9 cellular contexts compared by ENCODE assay signal in the genomic region with DNA sequence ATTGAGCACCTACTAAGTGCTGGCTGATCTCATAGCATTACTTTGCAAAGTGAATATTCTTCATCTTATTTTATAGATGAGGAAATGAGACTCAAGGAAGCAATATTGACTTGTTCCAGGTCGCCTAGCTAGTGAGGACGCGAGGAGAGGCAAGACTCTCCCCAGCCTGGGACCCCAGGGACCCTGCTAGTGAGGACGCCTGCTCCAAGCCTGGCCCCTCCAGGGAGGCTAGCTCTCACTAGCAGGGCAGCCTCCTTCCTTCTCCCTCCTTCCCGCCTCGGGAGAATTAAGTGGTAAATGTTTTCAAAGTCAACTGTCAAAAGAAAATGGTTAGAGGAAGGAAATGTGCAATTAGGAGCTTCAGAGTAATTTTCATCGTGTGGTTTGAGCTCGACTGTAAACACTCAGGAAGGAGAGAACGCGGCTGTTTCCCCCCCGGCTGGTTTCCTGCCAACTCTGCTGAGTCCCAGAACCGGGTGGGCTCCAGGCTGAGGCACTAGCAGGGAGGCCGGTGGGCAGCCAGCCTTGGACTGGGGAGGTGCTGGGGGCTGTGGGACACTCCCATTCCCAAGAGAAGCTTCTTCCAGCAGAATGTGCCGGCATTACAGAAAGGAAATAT. TPM values are rescaled to one million over a fixed set of nuclear protein-coding genes. Genes with fewer than 3 reads are reported as not detected.
DNase-seq lines count a peak whose midpoint lies in the region; ATAC-seq, FAIRE-seq and TF ChIP-seq lines count a peak whose summit lies in the region.
"Had no signal": no experiment of that assay in that cellular context is flagged by ENCODE, and none has a peak within 500 bp of the region (broad histone marks: within the 10 kb centered on the region; RNA-seq: fewer than 3 reads in every experiment).

No MANE protein-coding gene starts in this region.

- H3K27ac ChIP-seq in K562 (ENCODE audit: extremely low read depth, low read depth, low read length) (no peak overlapping the region), smooth muscle cell (ENCODE audit: low read depth) (no peak overlapping the region)

- TF ChIP-seq CTCF in K562 (IDR thresholded peaks at IDR 0.05 in 2 of 3, conservative IDR thresholded peaks at IDR 0.05 in 1 of 3; ENCODE audit: insufficient read depth in 2 of 3, low read depth in 1 of 3, low read length in 3 of 3) (no peak), smooth muscle cell (IDR thresholded peaks at IDR 0.05; ENCODE audit: borderline replicate concordance, insufficient read depth, poor library complexity, severe bottlenecking) (no peak)

- no peaks in the 10 kb centered on the region for H3K36me3 Mint-ChIP-seq in activated CD4-positive, alpha-beta T cell treated with anti-CD3 and anti-CD28 coated beads, Interleukin-2, amount 10 ng/mL, durations not matched to agents 7 days and 5 days (ENCODE audit: low read depth)

- H3K27me3 Mint-ChIP-seq in activated CD4-positive, alpha-beta T cell treated with anti-CD3 and anti-CD28 coated beads, Interleukin-2, amount 10 ng/mL, durations not matched to agents 7 days and 5 days: no peaks in the 10 kb centered on the region

- BruUV-seq in K562 (replicated peaks; lab: Mats Ljungman, UMichigan): no TSS peak

- H3K4me3 ChIP-seq in K562 (no peak overlapping the region), smooth muscle cell (no peak overlapping the region)

- H3K4me1 Mint-ChIP-seq in activated CD4-positive, alpha-beta T cell treated with anti-CD3 and anti-CD28 coated beads, Interleukin-2, amount 10 ng/mL, durations not matched to agents 7 days and 5 days: peaks cover 22% of the 10 kb centered on the region

- H3K4me1 ChIP-seq in K562 (replicated peaks in 1 of 2; ENCODE audit: control insufficient read depth in 2 of 2, insufficient read depth in 2 of 2, low read length in 2 of 2) (peaks cover 0 to 3% of the 10 kb centered on the region in 2 experiments; a peak in 1 of 5 replicates), smooth muscle cell (ENCODE audit: low read depth) (no peaks in the 10 kb centered on the region)

- H3K4me2 ChIP-seq in K562 (ENCODE audit: insufficient read depth, low read length) (no peak overlapping the region), smooth muscle cell (peak overlapping the region; percentile 28)

- no peaks in the 10 kb centered on the region for H3F3A ChIP-seq in smooth muscle cell (ENCODE audit: low read depth)

- H3K9me3 ChIP-seq in K562 (replicated peaks; ENCODE audit: control insufficient read depth, insufficient read depth, low read depth, low read length): no peaks in the 10 kb centered on the region
- H3K9me3 ChIP-seq in smooth muscle cell (replicated peaks; ENCODE audit: low read depth): no peaks in the 10 kb centered on the region

- in situ Hi-C loops in K562 (cut with MboI): no loop called here

- no peak overlapping the region for H3K4me3 Mint-ChIP-seq in activated CD4-positive, alpha-beta T cell treated with anti-CD3 and anti-CD28 coated beads, Interleukin-2, amount 10 ng/mL, durations not matched to agents 7 days and 5 days

- H3K27ac Mint-ChIP-seq in activated CD4-positive, alpha-beta T cell treated with anti-CD3 and anti-CD28 coated beads, Interleukin-2, amount 10 ng/mL, durations not matched to agents 7 days and 5 days: peak overlapping the region; percentile 83

- H3K9me1 ChIP-seq in K562 (ENCODE audit: control insufficient read depth, insufficient read depth, low read length): peaks cover 4% of the 10 kb centered on the region

- H2AFZ ChIP-seq in K562 (ENCODE audit: low read depth, low read length): no peak overlapping the region
- no peak overlapping the region for H2AFZ ChIP-seq in smooth muscle cell (ENCODE audit: low read depth)

- no peaks in the 10 kb centered on the region; the same call in 1 of the 3 replicates for H3K79me2 ChIP-seq in K562 (ENCODE audit: control insufficient read depth, insufficient read depth, low read length)
- no peaks in the 10 kb centered on the region for H3K79me2 ChIP-seq in smooth muscle cell (ENCODE audit: low read depth)

- no peaks in the 10 kb centered on the region for H3K27me3 ChIP-seq in K562 (ENCODE audit: control insufficient read depth in 2 of 2, insufficient read depth in 2 of 2, low read length in 2 of 2)
- no peaks in the 10 kb centered on the region for H3K27me3 ChIP-seq in smooth muscle cell (ENCODE audit: low read depth)

- H4K20me1 ChIP-seq in K562 (replicated peaks; ENCODE audit: control insufficient read depth, insufficient read depth, low read length) (peaks cover 15% of the 10 kb centered on the region), smooth muscle cell (ENCODE audit: low read depth) (no peaks in the 10 kb centered on the region)

- ATAC-seq in K562: no peak
- no peak for ATAC-seq in GM18511 (IDR thresholded peaks at IDR 0.05; ENCODE audit: unreplicated experiment)

- TF ChIP-seq POLR2A in K562 (conservative IDR thresholded peaks at IDR 0.05): no peak

- CTCF ChIA-PET in activated CD4-positive, alpha-beta T cell treated with anti-CD3 and anti-CD28 coated beads, Interleukin-2, amount 10 ng/mL, durations not matched to agents 7 days and 5 days (lab: Charles Lee): interaction anchor here (1.0 kb wide), 1 partner anchor 12 kb away, joined by 5 read pairs; no protein-coding TSS in a partner anchor
- CTCF ChIA-PET in K562 (lab: Yijun Ruan, JAX; ENCODE audit: low intra/inter-chr PET ratio): no interaction called here

- FAIRE-seq in K562 (lab: Jason Lieb, UNC): no peak
- FAIRE-seq: H54 had no signal

- intact Hi-C loops in K562 (cut with micrococcal nuclease): no loop called here

- H3K36me3 ChIP-seq in K562 (ENCODE audit: control insufficient read depth, insufficient read depth, low read length) (no peaks in the 10 kb centered on the region; the same call in 2 of the 3 replicates), smooth muscle cell (ENCODE audit: low read depth) (no peaks in the 10 kb centered on the region)

- no peak for TF ChIP-seq RAD21 in K562 (CRISPR knock-in tag; conservative IDR thresholded peaks at IDR 0.05 in 1 of 2, IDR thresholded peaks at IDR 0.05 in 1 of 2)

- no peaks in the 10 kb centered on the region for H3K9me3 Mint-ChIP-seq in activated CD4-positive, alpha-beta T cell treated with anti-CD3 and anti-CD28 coated beads, Interleukin-2, amount 10 ng/mL, durations not matched to agents 7 days and 5 days

- TF ChIP-seq EP300 in K562 (IDR thresholded peaks at IDR 0.05; ENCODE audit: low read length): no peak

- WGBS in K562 (ENCODE audit: insufficient coverage, low coverage, missing lambda C conversion rate): 53% methylated on average over 10 of the region's 14 CpGs
- whole genome bisulfite sequencing in smooth muscle cell (ENCODE audit: low lambda C conversion rate): 43% methylated on average over 14 of the region's 14 CpGs

- peak; percentile 43 for DNase-seq in activated CD4-positive, alpha-beta T cell treated with anti-CD3 and anti-CD28 coated beads, Interleukin-2, amount 10 ng/mL, durations not matched to agents 7 days and 5 days
- no peak for DNase-seq in activated CD4-positive, alpha-beta T cell treated with anti-CD3 and anti-CD28 coated beads, Interleukin-2, amount 50 U/mL, for 48 hours
- DNase-seq in RPMI7951 (ENCODE audit: low read depth): peak; percentile 72
- DNase-seq in K562 (ENCODE audit: extremely low read depth in 1 of 4, low spot score in 3 of 4): no peak
- no peak for DNase-seq in smooth muscle cell (lab: John Stamatoyannopoulos, UW; ENCODE audit: unreplicated experiment)
- DNase-seq in GM03348 (ENCODE audit: low spot score): no peak
- DNase-seq in stimulated activated CD4-positive, alpha-beta T cell treated with anti-CD3 and anti-CD28 coated beads, Interleukin-4, amount 100 ng/mL, for 1 hour: no peak

- 0 out of 4 replicates have a peak overlapping the region, but pooled peaks of 1 of the 2 experiments have one; percentile 59 for H3K9ac ChIP-seq in K562 (ENCODE audit: insufficient read depth in 1 of 2, low read depth in 2 of 2, low read length in 2 of 2)
- peak overlapping the region; percentile 23 for H3K9ac ChIP-seq in smooth muscle cell (ENCODE audit: low read depth)

- POLR2A ChIA-PET in activated CD4-positive, alpha-beta T cell treated with anti-CD3 and anti-CD28 coated beads, Interleukin-2, amount 10 ng/mL, durations not matched to agents 7 days and 5 days (lab: Charles Lee): interaction anchor here (1.2 kb wide), 1 partner anchor 15 kb away, joined by 4 read pairs; no protein-coding TSS in a partner anchor
- POLR2A ChIA-PET in K562 (lab: Yijun Ruan, JAX): interaction anchor here (0.6 to 0.9 kb wide), 5 partner anchors 10 to 90 kb away, joined by 3 read pairs; no protein-coding TSS in a partner anchor

TF ChIP-seq in K562, 482 proteins besides CTCF, POLR2A, EP300 and RAD21:
- TF ChIP-seq BHLHE40 (IDR thresholded peaks at IDR 0.05; ENCODE audit: low read length) (no peak), SP2 (IDR thresholded peaks at IDR 0.05; ENCODE audit: extremely low read depth, low read depth, low read length, poor library complexity, severe bottlenecking) (no peak), ZC3H11A (IDR thresholded peaks at IDR 0.05; ENCODE audit: low read depth, low read length) (no peak), ZSCAN29 (IDR thresholded peaks at IDR 0.05) (no peak), ZKSCAN1 (IDR thresholded peaks at IDR 0.05; ENCODE audit: low read depth, low read length) (0 out of 2 replicates have a peak, but pooled peaks have one; percentile 31)

RNA-seq across cellular contexts. Expression of a gene that starts 17.9 kb away (rescaled TPM):
- total RNA-seq in activated CD4-positive, alpha-beta T cell treated with anti-CD3 and anti-CD28 coated beads, Interleukin-2, amount 10 ng/mL, durations not matched to agents 7 days and 5 days: not detected
- 8.3 and 9.5 TPM in 2 replicates for total RNA-seq in RPMI7951 (2014; rRNA removed; shearing (Covaris generic))
- 153 and 334 TPM in 2 replicates for total RNA-seq in K562 (2011; cell fraction: chromatin; rRNA removed; ENCODE audit: low replicate concordance)
- total RNA-seq in K562 (2011; cell fraction: nucleolus; rRNA removed): 281 and 292 TPM in 2 replicates
- 180 and 211 TPM in 2 replicates for total RNA-seq in K562 (2011; cell fraction: nucleoplasm; rRNA removed)
- total RNA-seq in K562 (2014; rRNA removed) (29.5 and 33.6 TPM in 2 replicates), K562 (2014; rRNA removed; fragmentation: Illumina TruSeq; extraction: Trizol) (29.7 and 32.2 TPM in 2 replicates), K562 (2015; rRNA removed; fragmentation: Illumina TruSeq; extraction: Trizol) (26.1 and 28.1 TPM in 2 replicates), K562 (2021) (77.7 and 92.3 TPM in 2 replicates), smooth muscle cell (not detected in 2 replicates)
- polyA plus RNA-seq in K562 (2011; rRNA removed) (133 TPM in 2 replicates), K562 (2014; fragmentation: Illumina TruSeq; extraction: Trizol) (68.2 and 86.9 TPM in 2 replicates), K562 (2014; fragmentation: Nextera tagmentation; extraction: Ambion mirVana) (10 to 100 TPM; 10.2 to 11.5 TPM), K562 (2014; rRNA removed) (80.9 and 87.6 TPM in 2 replicates), smooth muscle cell (0.33 and 1.1 TPM in 2 replicates)
- 96.6 and 154 TPM in 2 replicates for polyA plus RNA-seq in K562 (2011; cell fraction: cytosol; rRNA removed)
- 301 and 457 TPM in 2 replicates for polyA plus RNA-seq in K562 (2011; cell fraction: nucleus; rRNA removed)
- polyA plus RNA-seq in K562 (2012): 69.0 and 89.1 TPM in 2 replicates
- 48.1 and 73.1 TPM in 2 replicates for polyA minus RNA-seq in K562 (2011; rRNA and poly(A)+ RNA removed)
- 38.3 and 45.9 TPM in 2 replicates for polyA minus RNA-seq in K562 (2011; cell fraction: cytosol; rRNA and poly(A)+ RNA removed)
- polyA minus RNA-seq in K562 (2011; cell fraction: nucleus; rRNA and poly(A)+ RNA removed): 87.9 and 158 TPM in 2 replicates

Comparison
In these comparisons a context has a peak if more than half of its experiments do, and no peak if none do; other contexts are left out.
1. DNase-seq: peak in activated CD4-positive, alpha-beta T cell treated with anti-CD3 and anti-CD28 coated beads, Interleukin-2, amount 10 ng/mL, durations not matched to agents 7 days and 5 days (single experiment) and RPMI7951 (single experiment); none in activated CD4-positive, alpha-beta T cell treated with anti-CD3 and anti-CD28 coated beads, Interleukin-2, amount 50 U/mL, for 48 hours (0 of 2), K562 (0 of 4), smooth muscle cell (single experiment), GM03348 (single experiment) and stimulated activated CD4-positive, alpha-beta T cell treated with anti-CD3 and anti-CD28 coated beads, Interleukin-4, amount 100 ng/mL, for 1 hour (single experiment).